In the genomic region with DNA sequence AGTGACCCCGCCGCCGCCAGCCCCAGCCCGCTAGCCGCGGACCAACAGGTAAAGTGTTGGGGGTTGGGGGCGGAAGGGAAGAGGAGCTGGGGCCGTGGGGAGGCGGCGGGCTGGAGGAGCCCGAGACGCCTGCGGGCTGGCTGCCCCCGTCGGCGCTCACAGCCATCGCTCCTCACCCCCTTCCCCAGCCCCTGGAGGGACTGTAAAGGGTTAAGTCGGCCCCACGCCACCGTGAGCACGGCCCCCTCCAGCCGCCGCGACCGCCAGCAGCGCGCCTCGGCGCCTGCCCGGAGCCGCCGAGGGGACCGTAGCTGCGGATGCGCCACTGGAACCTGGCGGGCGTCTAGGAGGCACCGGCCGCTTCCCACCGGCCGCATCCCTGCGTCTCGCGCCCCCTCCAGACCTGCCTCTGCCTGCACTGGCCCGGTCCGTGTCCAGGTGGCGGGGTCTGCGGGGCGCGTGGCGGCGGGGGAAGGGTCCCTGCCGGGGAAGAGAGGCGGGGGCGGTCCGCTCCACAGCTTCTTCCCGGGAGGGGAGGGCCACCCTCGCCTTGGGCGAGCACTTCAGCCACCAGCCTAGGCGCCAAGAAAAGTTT, we compare ENCODE assay signal across 8 cellular contexts. TPM values are rescaled to one million over a fixed set of nuclear protein-coding genes. Genes with fewer than 3 reads are reported as not detected.
DNase-seq lines count a peak whose midpoint lies in the region; ATAC-seq lines count a peak whose summit lies in the region.

No MANE protein-coding gene starts in this region.

- no peaks in the 10 kb centered on the region for H3K9me3 Mint-ChIP-seq in T-helper 2 cell treated with Interferon-gamma antibody and Interleukin-4, amounts not matched to agents 5 μg/mL and 100 μg/mL, for 36 hours

- no peaks in the 10 kb centered on the region for H3K4me1 ChIP-seq in endocrine pancreas (ENCODE audit: control insufficient read depth, insufficient read depth, low read length)
- peaks cover 5% of the 10 kb centered on the region for H3K4me1 ChIP-seq in mucosa of stomach (ENCODE audit: control insufficient read depth, insufficient read depth, low read length)
- no peaks in the 10 kb centered on the region for H3K4me1 ChIP-seq in urinary bladder (ENCODE audit: insufficient read depth)

- H3K27ac Mint-ChIP-seq in T-helper 2 cell treated with Interferon-gamma antibody and Interleukin-4, amounts not matched to agents 5 μg/mL and 100 μg/mL, for 36 hours: no peak overlapping the region

- no peaks in the 10 kb centered on the region for H3K27me3 ChIP-seq in endocrine pancreas (ENCODE audit: control insufficient read depth, insufficient read depth, low read length)
- H3K27me3 ChIP-seq in mucosa of stomach (ENCODE audit: control insufficient read depth, insufficient read depth, low read length): peaks cover 34% of the 10 kb centered on the region

- DNase-seq in 8988T: peak; percentile 76
- DNase-seq in T-helper 2 cell treated with Interferon-gamma antibody and Interleukin-4, amounts not matched to agents 5 μg/mL and 100 μg/mL, for 36 hours (ENCODE audit: low spot score): peak; percentile 26
- DNase-seq in NCI-H2196 treated with DMSO at 0.1 percent for 48 hours (lab: John Stamatoyannopoulos, UW; ENCODE audit: unreplicated experiment): no peak

- ATAC-seq in GM18519 (IDR thresholded peaks at IDR 0.05; ENCODE audit: low FRiP score, unreplicated experiment) (peak; percentile 4), HG03432 (IDR thresholded peaks at IDR 0.05; ENCODE audit: unreplicated experiment) (peak; percentile 24)

- H3K4me1 Mint-ChIP-seq in T-helper 2 cell treated with Interferon-gamma antibody and Interleukin-4, amounts not matched to agents 5 μg/mL and 100 μg/mL, for 36 hours (ENCODE audit: low read depth): peaks cover 8% of the 10 kb centered on the region

- peak overlapping the region; percentile 88 for H3K4me3 Mint-ChIP-seq in T-helper 2 cell treated with Interferon-gamma antibody and Interleukin-4, amounts not matched to agents 5 μg/mL and 100 μg/mL, for 36 hours

- H3K4me3 ChIP-seq in endocrine pancreas (ENCODE audit: control insufficient read depth, insufficient read depth, low read length) (no peak overlapping the region), mucosa of stomach (ENCODE audit: low read length) (peak overlapping the region; percentile 31), urinary bladder (ENCODE audit: low read depth, low read length) (peak overlapping the region; percentile 68)

- under 1% methylated on average over 60 of the region's 60 CpGs for WGBS in urinary bladder

- H3K36me3 Mint-ChIP-seq in T-helper 2 cell treated with Interferon-gamma antibody and Interleukin-4, amounts not matched to agents 5 μg/mL and 100 μg/mL, for 36 hours (ENCODE audit: low read depth): no peaks in the 10 kb centered on the region

- H3K27me3 Mint-ChIP-seq in T-helper 2 cell treated with Interferon-gamma antibody and Interleukin-4, amounts not matched to agents 5 μg/mL and 100 μg/mL, for 36 hours (ENCODE audit: low read depth): peaks cover 49% of the 10 kb centered on the region

- H3K9me3 ChIP-seq in endocrine pancreas (ENCODE audit: control insufficient read depth, low read length) (no peaks in the 10 kb centered on the region), mucosa of stomach (ENCODE audit: control insufficient read depth, low read length) (no peaks in the 10 kb centered on the region)

- H3K9ac ChIP-seq in endocrine pancreas (ENCODE audit: control insufficient read depth, insufficient read depth, low read length) (peak overlapping the region; percentile 20), mucosa of stomach (ENCODE audit: low read length) (peak overlapping the region; percentile 55)

- no peak overlapping the region for H3K27ac ChIP-seq in urinary bladder (ENCODE audit: low read depth)

- H3K36me3 ChIP-seq in endocrine pancreas (ENCODE audit: control insufficient read depth, insufficient read depth, low read length) (no peaks in the 10 kb centered on the region), mucosa of stomach (ENCODE audit: control insufficient read depth, insufficient read depth, low read length) (no peaks in the 10 kb centered on the region), urinary bladder (ENCODE audit: insufficient read depth) (no peaks in the 10 kb centered on the region)

RNA-seq across cellular contexts. Expression of a gene that starts 0.5 kb away (rescaled TPM):
- 3.1 TPM for total RNA-seq in urinary bladder
- polyA plus RNA-seq in urinary bladder: 0.11 TPM
